11 cellular contexts compared by ENCODE assay signal in genomic region chr1:9238550-9238949, GRCh38. TPM values are rescaled to one million over a fixed set of nuclear protein-coding genes. Genes with fewer than 3 reads are reported as not detected.
DNase-seq lines count a peak whose midpoint lies in the region; ATAC-seq and TF ChIP-seq lines count a peak whose summit lies in the region.
"Had no signal": no experiment of that assay in that cellular context is flagged by ENCODE, and none has a peak within 500 bp of the region (broad histone marks: within the 10 kb centered on the region; RNA-seq: fewer than 3 reads in every experiment).

No MANE protein-coding gene starts in this region.

- H3K36me3 ChIP-seq in colonic mucosa (no peaks in the 10 kb centered on the region), muscle layer of duodenum (ENCODE audit: control insufficient read depth in 1 of 2, insufficient read depth in 2 of 2, low read length in 2 of 2) (peaks cover 0 to 5% of the 10 kb centered on the region in 2 donors), tibial nerve (peaks cover 0 to 12% (median 0%) of the 10 kb centered on the region in 3 donors)

- 43 to 53% methylated on average over 4 of the region's 4 CpGs for WGBS in tibial nerve, 2 donors

- no peak overlapping the region for H3K4me3 ChIP-seq in colonic mucosa
- no peak overlapping the region for H3K4me3 ChIP-seq in muscle layer of duodenum (ENCODE audit: low read depth in 1 of 2, low read length in 2 of 2)
- no peak overlapping the region for H3K4me3 ChIP-seq in tibial nerve

- no peaks in the 10 kb centered on the region for H3K9me3 Mint-ChIP-seq in activated CD4-positive, alpha-beta T cell treated with anti-CD3 and anti-CD28 coated beads, Interleukin-2, amount 10 ng/mL, durations not matched to agents 24 days and 14 days
- no peaks in the 10 kb centered on the region for H3K9me3 Mint-ChIP-seq in activated CD4-positive, alpha-beta T cell treated with anti-CD3 and anti-CD28 coated beads, Interleukin-2, amount 10 ng/mL, durations not matched to agents 7 days and 5 days
- H3K9me3 Mint-ChIP-seq: stimulated activated memory B cell treated with anti-CD40 and anti-IgM and Interleukin-4, amounts not matched to agents 10 μg/mL and 1 μg/mL and 100 μg/mL, for 72 hours had no signal

- POLR2A ChIA-PET in activated CD4-positive, alpha-beta T cell treated with anti-CD3 and anti-CD28 coated beads, Interleukin-2, amount 10 ng/mL, durations not matched to agents 7 days and 5 days (lab: Charles Lee): interaction anchor here (0.6 kb wide), 1 partner anchor 481 kb away, joined by 3 read pairs; no protein-coding TSS in a partner anchor

- H3K27me3 Mint-ChIP-seq in activated CD4-positive, alpha-beta T cell treated with anti-CD3 and anti-CD28 coated beads, Interleukin-2, amount 10 ng/mL, durations not matched to agents 24 days and 14 days: no peaks in the 10 kb centered on the region
- H3K27me3 Mint-ChIP-seq in activated CD4-positive, alpha-beta T cell treated with anti-CD3 and anti-CD28 coated beads, Interleukin-2, amount 10 ng/mL, durations not matched to agents 7 days and 5 days: peaks cover 2% of the 10 kb centered on the region
- H3K27me3 Mint-ChIP-seq: stimulated activated memory B cell treated with anti-CD40 and anti-IgM and Interleukin-4, amounts not matched to agents 10 μg/mL and 1 μg/mL and 100 μg/mL, for 72 hours had no signal

- peaks cover 58% of the 10 kb centered on the region for H3K4me1 Mint-ChIP-seq in activated CD4-positive, alpha-beta T cell treated with anti-CD3 and anti-CD28 coated beads, Interleukin-2, amount 10 ng/mL, durations not matched to agents 24 days and 14 days
- peaks cover 62% of the 10 kb centered on the region for H3K4me1 Mint-ChIP-seq in activated CD4-positive, alpha-beta T cell treated with anti-CD3 and anti-CD28 coated beads, Interleukin-2, amount 10 ng/mL, durations not matched to agents 7 days and 5 days

- peaks cover 25% of the 10 kb centered on the region for H3K36me3 Mint-ChIP-seq in activated CD4-positive, alpha-beta T cell treated with anti-CD3 and anti-CD28 coated beads, Interleukin-2, amount 10 ng/mL, durations not matched to agents 24 days and 14 days (ENCODE audit: low read depth)
- peaks cover 3% of the 10 kb centered on the region for H3K36me3 Mint-ChIP-seq in activated CD4-positive, alpha-beta T cell treated with anti-CD3 and anti-CD28 coated beads, Interleukin-2, amount 10 ng/mL, durations not matched to agents 7 days and 5 days (ENCODE audit: low read depth)

- peak overlapping the region; percentile 53 for H3K4me3 Mint-ChIP-seq in activated CD4-positive, alpha-beta T cell treated with anti-CD3 and anti-CD28 coated beads, Interleukin-2, amount 10 ng/mL, durations not matched to agents 24 days and 14 days
- H3K4me3 Mint-ChIP-seq in activated CD4-positive, alpha-beta T cell treated with anti-CD3 and anti-CD28 coated beads, Interleukin-2, amount 10 ng/mL, durations not matched to agents 7 days and 5 days: no peak overlapping the region

- TF ChIP-seq POLR2A in tibial nerve (IDR thresholded peaks at IDR 0.05): no peak

- ATAC-seq in HG02938 (IDR thresholded peaks at IDR 0.05; ENCODE audit: unreplicated experiment): no peak
- ATAC-seq: stimulated activated memory B cell treated with anti-CD40 and anti-IgM and Interleukin-4, amounts not matched to agents 10 μg/mL and 1 μg/mL and 100 μg/mL, for 72 hours had no signal

- peak overlapping the region in 1 of 2 donors; percentile 46 for H3K9ac ChIP-seq in colonic mucosa (ENCODE audit: low read depth in 2 of 2, low read length in 2 of 2)

- no peak for DNase-seq in activated CD4-positive, alpha-beta T cell treated with anti-CD3 and anti-CD28 coated beads, Interleukin-2, amount 10 ng/mL, durations not matched to agents 24 days and 14 days
- no peak for DNase-seq in activated CD4-positive, alpha-beta T cell treated with anti-CD3 and anti-CD28 coated beads, Interleukin-2, amount 10 ng/mL, durations not matched to agents 7 days and 5 days
- DNase-seq in colonic mucosa: peak; percentile 35
- no peak for DNase-seq in tibial nerve (ENCODE audit: low spot score in 2 of 2)
- no peak for DNase-seq in DMS153 (lab: John Stamatoyannopoulos, UW)
- DNase-seq in GM03348 (ENCODE audit: low spot score): no peak
- DNase-seq: mesendoderm; stimulated activated CD4-positive, alpha-beta T cell treated with anti-CD3 and anti-CD28 coated beads, Interleukin-15, amount 100 ng/mL, for 24 hours had no signal

- H3K27me3 ChIP-seq in colonic mucosa (no peaks in the 10 kb centered on the region), muscle layer of duodenum (ENCODE audit: low read depth, low read length) (no peaks in the 10 kb centered on the region), tibial nerve (no peaks in the 10 kb centered on the region)

- H3K27ac ChIP-seq in colonic mucosa (peak overlapping the region; percentile 10), muscle layer of duodenum (ENCODE audit: low read length) (peak overlapping the region; percentile 10), tibial nerve (peak overlapping the region in 3 of 4 donors; percentile 37 to 84 (median 84))

- TF ChIP-seq CTCF in colonic mucosa (IDR thresholded peaks at IDR 0.05) (no peak), tibial nerve (IDR thresholded peaks at IDR 0.05) (no peak)

- no peak for TF ChIP-seq EP300 in tibial nerve (IDR thresholded peaks at IDR 0.05)

- CTCF ChIA-PET in activated CD4-positive, alpha-beta T cell treated with anti-CD3 and anti-CD28 coated beads, Interleukin-2, amount 10 ng/mL, durations not matched to agents 7 days and 5 days (lab: Charles Lee): no interaction called here

- H3K4me1 ChIP-seq in colonic mucosa (peaks cover 4% of the 10 kb centered on the region), muscle layer of duodenum (ENCODE audit: control insufficient read depth in 1 of 2, insufficient read depth in 2 of 2, low read length in 2 of 2) (peaks cover 37 to 56% of the 10 kb centered on the region in 2 donors), tibial nerve (peaks cover 0 to 90% (median 71%) of the 10 kb centered on the region in 4 donors)

- intact Hi-C loops in activated CD4-positive, alpha-beta T cell treated with anti-CD3 and anti-CD28 coated beads, Interleukin-2, amount 10 ng/mL, durations not matched to agents 24 days and 14 days (cut with micrococcal nuclease): no loop called here
- intact Hi-C loops in colonic mucosa (cut with DNase I): no loop called here

- H3K27ac Mint-ChIP-seq in activated CD4-positive, alpha-beta T cell treated with anti-CD3 and anti-CD28 coated beads, Interleukin-2, amount 10 ng/mL, durations not matched to agents 24 days and 14 days: peak overlapping the region; percentile 4
- H3K27ac Mint-ChIP-seq in activated CD4-positive, alpha-beta T cell treated with anti-CD3 and anti-CD28 coated beads, Interleukin-2, amount 10 ng/mL, durations not matched to agents 7 days and 5 days: no peak overlapping the region

- H3K9me3 ChIP-seq in colonic mucosa: no peaks in the 10 kb centered on the region
- H3K9me3 ChIP-seq in muscle layer of duodenum (ENCODE audit: control insufficient read depth in 1 of 2, low read length in 2 of 2): no peaks in the 10 kb centered on the region
- H3K9me3 ChIP-seq in tibial nerve: no peaks in the 10 kb centered on the region

RNA-seq across cellular contexts. Expression of gene H6PD, which starts 4.0 kb away (rescaled TPM):
- 17.4 and 17.7 TPM in 2 replicates for total RNA-seq in activated CD4-positive, alpha-beta T cell treated with anti-CD3 and anti-CD28 coated beads, Interleukin-2, amount 10 ng/mL, durations not matched to agents 24 days and 14 days
- total RNA-seq in activated CD4-positive, alpha-beta T cell treated with anti-CD3 and anti-CD28 coated beads, Interleukin-2, amount 10 ng/mL, durations not matched to agents 7 days and 5 days: 10 to 100 TPM; 15.1 to 15.3 TPM
- total RNA-seq in colonic mucosa (10 to 100 TPM; 20.8 to 24.7 TPM), tibial nerve (10 to 100 TPM; 53.1 to 88.6 (median 72.7) TPM)

RNA-seq across cellular contexts. Expression of gene SPSB1, which starts 54.1 kb away (rescaled TPM):
- total RNA-seq in activated CD4-positive, alpha-beta T cell treated with anti-CD3 and anti-CD28 coated beads, Interleukin-2, amount 10 ng/mL, durations not matched to agents 24 days and 14 days: 4.8 and 6.2 TPM in 2 replicates
- 1 to 10 TPM; 4.8 to 6.6 TPM for total RNA-seq in activated CD4-positive, alpha-beta T cell treated with anti-CD3 and anti-CD28 coated beads, Interleukin-2, amount 10 ng/mL, durations not matched to agents 7 days and 5 days
- 10 to 100 TPM; 14.9 to 28.7 TPM for total RNA-seq in colonic mucosa
- total RNA-seq in tibial nerve: 10 to 100 TPM; 18.9 to 64.9 (median 41.8) TPM

Comparison
In these comparisons a context has a peak if more than half of its experiments do, and no peak if none do; other contexts are left out.
1. H3K27ac ChIP-seq: peak in every context shown above with its lines; median percentile 84 in tibial nerve; 10 in colonic mucosa; 10 in muscle layer of duodenum.